ENCODE assay signal across 1 cellular context in genomic region chr17:75869282-75870141, GRCh38.
TF ChIP-seq lines count a peak whose summit lies in the region.

No MANE protein-coding gene starts in this region.

TF ChIP-seq in K562, 482 proteins besides CTCF, POLR2A, EP300 and RAD21:
- TF ChIP-seq CTBP1 (IDR thresholded peaks at IDR 0.05; ENCODE audit: borderline replicate concordance) (peak; percentile 38; the same call in 1 of the 2 replicates), ZZZ3 (IDR thresholded peaks at IDR 0.05) (no peak)
TF ChIP-seq in K562: peak in this region for 1.
